ENCODE assay signal across 23 cellular contexts in genomic region chr13:112880976-112881540, GRCh38.
"Had no signal": no experiment of that assay in that cellular context is flagged by ENCODE, and none has a peak within 500 bp of the region (broad histone marks: within the 10 kb centered on the region; RNA-seq: fewer than 3 reads in every experiment).

No MANE protein-coding gene starts in this region.

- H3K9me3 Mint-ChIP-seq: endodermal cell, naive B cell, nephron had no signal

- H3K4me3 ChIP-seq: coronary artery, heart left ventricle, psoas muscle, skin epidermis, stomach, thoracic aorta, transverse colon had no signal

- H3K27ac Mint-ChIP-seq: endodermal cell, nephron had no signal

- H3K36me3 ChIP-seq: transverse colon had no signal

- H3K4me3 Mint-ChIP-seq: endodermal cell, naive B cell, nephron had no signal

- H3K9me3 ChIP-seq: heart left ventricle, psoas muscle, stomach, thoracic aorta, transverse colon had no signal

- ATAC-seq: foreskin keratinocyte, left lobe of liver, psoas muscle, sciatic nerve had no signal

- H3K4me1 Mint-ChIP-seq: endodermal cell had no signal

- H3K27ac ChIP-seq: coronary artery, foreskin keratinocyte, heart left ventricle, parathyroid adenoma, psoas muscle, skin epidermis, stomach, thoracic aorta, transverse colon had no signal

- H2AFZ ChIP-seq: parathyroid adenoma had no signal

- H3K27me3 Mint-ChIP-seq: naive B cell had no signal

- DNase-seq: effector CD4-positive, alpha-beta T cell; endodermal cell; erythroblast; foreskin keratinocyte; hippocampal formation; kidney glomerular epithelial cell; mesendoderm; naive B cell; retina; stimulated activated CD4-positive, alpha-beta T cell treated with anti-CD3 and anti-CD28 coated beads, Interleukin-12 subunit alpha, Interleukin-12 subunit beta, amount 100 ng/mL, for 4 hours; stimulated activated naive CD4-positive, alpha-beta T cell; stomach; substantia nigra; transverse colon had no signal

- H3K27me3 ChIP-seq: foreskin keratinocyte, heart left ventricle, stomach, transverse colon had no signal

- H3K9ac ChIP-seq: parathyroid adenoma had no signal

- H3K4me1 ChIP-seq: psoas muscle had no signal
